13 cellular contexts compared by ENCODE assay signal in the genomic region with DNA sequence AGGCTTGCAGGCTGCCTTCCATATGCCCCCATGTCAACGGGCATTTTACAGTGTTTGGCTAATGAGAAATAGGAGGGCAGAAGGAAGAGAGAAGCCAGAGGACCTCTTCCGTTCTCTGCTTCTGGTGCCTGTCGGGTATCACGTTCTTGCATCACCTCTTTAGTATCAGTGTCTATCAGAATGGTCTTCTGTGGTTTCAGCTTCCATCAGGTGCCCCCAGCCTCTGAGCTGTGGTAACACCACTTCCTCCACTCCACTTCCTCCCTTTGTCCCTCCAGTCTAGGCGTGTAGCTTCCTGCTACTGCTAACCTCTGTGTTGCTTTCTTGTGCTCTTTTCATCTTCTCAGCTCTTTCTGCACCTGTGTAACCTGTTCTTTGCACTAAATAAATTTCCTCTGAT. TPM values are rescaled to one million over a fixed set of nuclear protein-coding genes. Genes with fewer than 3 reads are reported as not detected.
A peak's percentile ranks its signal among the peaks of the same experiment; 100 is the strongest.
DNase-seq lines count a peak whose midpoint lies in the region; ATAC-seq and TF ChIP-seq lines count a peak whose summit lies in the region.
"Had no signal": no experiment of that assay in that cellular context is flagged by ENCODE, and none has a peak within 500 bp of the region (broad histone marks: within the 10 kb centered on the region; RNA-seq: fewer than 3 reads in every experiment).

No MANE protein-coding gene starts in this region.

- H2AFZ ChIP-seq in SU-DHL-6 (ENCODE audit: low read depth, low read length, severe bottlenecking): no peak overlapping the region

- peaks cover 38% of the 10 kb centered on the region for H3K27me3 Mint-ChIP-seq in stimulated activated naive CD8-positive, alpha-beta T cell treated with anti-CD3 and anti-CD28 coated beads, Interleukin-15, amount 100 ng/mL, for 72 hours

- H3K9me3 Mint-ChIP-seq in activated naive CD4-positive, alpha-beta T cell treated with anti-CD3 and anti-CD28 coated beads, Interleukin-2, amount 50 U/mL, for 72 hours: no peaks in the 10 kb centered on the region
- peaks cover 0 to under 1% of the 10 kb centered on the region in 2 donors for H3K9me3 Mint-ChIP-seq in stimulated activated naive CD8-positive, alpha-beta T cell treated with anti-CD3 and anti-CD28 coated beads, Interleukin-15, amount 100 ng/mL, for 72 hours

- peak overlapping the region; percentile 56 to 72 for H3K4me3 Mint-ChIP-seq in stimulated activated naive CD8-positive, alpha-beta T cell treated with anti-CD3 and anti-CD28 coated beads, Interleukin-15, amount 100 ng/mL, for 72 hours

- H4K20me1 ChIP-seq in SU-DHL-6 (ENCODE audit: low read depth, low read length): no peaks in the 10 kb centered on the region

- H3K9ac ChIP-seq in SU-DHL-6 (ENCODE audit: low read length): no peak overlapping the region

- H3F3A ChIP-seq in SU-DHL-6 (ENCODE audit: insufficient read depth): no peaks in the 10 kb centered on the region

- no peak overlapping the region for H3K4me3 ChIP-seq in SU-DHL-6 (ENCODE audit: insufficient read depth, low read length, poor library complexity, severe bottlenecking)
- H3K4me3 ChIP-seq: breast epithelium had no signal

- peak; percentile 28 for DNase-seq in activated T-cell treated with anti-CD3 and anti-CD28 coated beads for 48 hours (ENCODE audit: low read depth)
- no peak for DNase-seq in activated T-cell treated with anti-CD3 and anti-CD28 coated beads for 4 hours
- peak in 1 of 2 donors; percentile 17 for DNase-seq in activated naive CD4-positive, alpha-beta T cell treated with anti-CD3 and anti-CD28 coated beads, Interleukin-2, amount 50 U/mL, for 72 hours (ENCODE audit: low spot score in 2 of 2)
- DNase-seq in stimulated activated naive CD8-positive, alpha-beta T cell treated with anti-CD3 and anti-CD28 coated beads, Interleukin-15, amount 100 ng/mL, for 72 hours: peak; percentile 66 to 84
- DNase-seq: foreskin melanocyte had no signal

- H3K36me3 Mint-ChIP-seq in activated naive CD4-positive, alpha-beta T cell treated with anti-CD3 and anti-CD28 coated beads, Interleukin-2, amount 50 U/mL, for 72 hours: peaks cover 0 to 8% of the 10 kb centered on the region in 2 donors

- peaks cover 25% of the 10 kb centered on the region for H3K4me1 Mint-ChIP-seq in stimulated activated naive CD8-positive, alpha-beta T cell treated with anti-CD3 and anti-CD28 coated beads, Interleukin-15, amount 100 ng/mL, for 72 hours

- H3K27ac Mint-ChIP-seq in activated naive CD4-positive, alpha-beta T cell treated with anti-CD3 and anti-CD28 coated beads, Interleukin-2, amount 50 U/mL, for 72 hours: peak overlapping the region in 1 of 2 donors; percentile 67
- H3K27ac Mint-ChIP-seq in stimulated activated naive CD8-positive, alpha-beta T cell treated with anti-CD3 and anti-CD28 coated beads, Interleukin-15, amount 100 ng/mL, for 72 hours: peak overlapping the region; percentile 93 to 98

- peak overlapping the region; percentile 11 for H3K4me2 ChIP-seq in SU-DHL-6 (ENCODE audit: low read depth, low read length, poor library complexity, severe bottlenecking)

- 0 out of 2 replicates have a peak overlapping the region, but pooled peaks have one; percentile 33 for H3K27ac ChIP-seq in SU-DHL-6 (ENCODE audit: low read depth, low read length)
- H3K27ac ChIP-seq: breast epithelium had no signal

- H3K79me2 ChIP-seq in SU-DHL-6 (ENCODE audit: insufficient read depth, low read length): no peaks in the 10 kb centered on the region

- no peaks in the 10 kb centered on the region for H3K27me3 ChIP-seq in SU-DHL-6 (ENCODE audit: low read length)

- TF ChIP-seq CTCF in SU-DHL-6 (IDR thresholded peaks at IDR 0.05; ENCODE audit: insufficient read depth, low read length, poor library complexity, severe bottlenecking): no peak

- H3K9me2 ChIP-seq in SU-DHL-6 (replicated peaks; ENCODE audit: insufficient read depth, low read length): no peaks in the 10 kb centered on the region

- no peaks in the 10 kb centered on the region for H3K36me3 ChIP-seq in SU-DHL-6 (ENCODE audit: low read length)
- H3K36me3 ChIP-seq: breast epithelium had no signal

- ATAC-seq in activated naive CD4-positive, alpha-beta T cell treated with anti-CD3 and anti-CD28 coated beads, Interleukin-2, amount 50 U/mL, for 72 hours: peak; percentile 93 to 98
- ATAC-seq in stimulated activated naive CD8-positive, alpha-beta T cell treated with anti-CD3 and anti-CD28 coated beads, Interleukin-15, amount 100 ng/mL, for 72 hours: peak; percentile 100
- ATAC-seq in HG03565 (IDR thresholded peaks at IDR 0.05; ENCODE audit: unreplicated experiment): no peak
- no peak for ATAC-seq in HG02623 (IDR thresholded peaks at IDR 0.05; ENCODE audit: unreplicated experiment)
- ATAC-seq in GM18511 (IDR thresholded peaks at IDR 0.05; ENCODE audit: unreplicated experiment): no peak

- no peaks in the 10 kb centered on the region for H3K9me3 ChIP-seq in SU-DHL-6 (ENCODE audit: insufficient read depth, low read length)
- H3K9me3 ChIP-seq: breast epithelium had no signal

RNA-seq across cellular contexts. Expression of a gene that starts 27.6 kb away (rescaled TPM):
- under 1 TPM in 1 of 2 donors, not detected in 1; 0.16 TPM for total RNA-seq in activated naive CD4-positive, alpha-beta T cell treated with anti-CD3 and anti-CD28 coated beads, Interleukin-2, amount 50 U/mL, for 72 hours
- total RNA-seq: breast epithelium, H4, HT-29, lung microvascular endothelial cell had no signal

Comparison
In these comparisons a context has a peak if more than half of its experiments do, and no peak if none do; other contexts are left out.
1. ATAC-seq: peak in activated naive CD4-positive, alpha-beta T cell treated with anti-CD3 and anti-CD28 coated beads, Interleukin-2, amount 50 U/mL, for 72 hours (2 of 2) and stimulated activated naive CD8-positive, alpha-beta T cell treated with anti-CD3 and anti-CD28 coated beads, Interleukin-15, amount 100 ng/mL, for 72 hours (single experiment); none in HG03565 (single experiment), HG02623 (single experiment) and GM18511 (single experiment).